ENCODE assay signal across 11 cellular contexts in genomic region chr1:167207940-167208623, GRCh38. TPM values are rescaled to one million over a fixed set of nuclear protein-coding genes. Genes with fewer than 3 reads are reported as not detected.
DNase-seq lines count a peak whose midpoint lies in the region; ATAC-seq and TF ChIP-seq lines count a peak whose summit lies in the region.
"Had no signal": no experiment of that assay in that cellular context is flagged by ENCODE, and none has a peak within 500 bp of the region (broad histone marks: within the 10 kb centered on the region; RNA-seq: fewer than 3 reads in every experiment).

No MANE protein-coding gene starts in this region.

- peaks cover 29% of the 10 kb centered on the region for H3K36me3 Mint-ChIP-seq in WTC11
- H3K36me3 Mint-ChIP-seq in activated T-helper 2 cell treated with anti-CD3 and anti-CD28 coated beads, Interferon-gamma antibody, Interleukin-2, Interleukin-4, amounts not matched to agents 10 μg/mL and 5 μg/mL and 100 μg/mL, durations not matched to agents 14 hours and 24 hours and 36 hours (ENCODE audit: low read depth): peaks cover 11% of the 10 kb centered on the region

- no peak for DNase-seq in AG10803 (ENCODE audit: low read depth)
- no peak for DNase-seq in WTC11 (ENCODE audit: low spot score)
- peak; percentile 25 for DNase-seq in germinal center (ENCODE audit: low spot score)
- DNase-seq in SW 1271 (lab: John Stamatoyannopoulos, UW): no peak
- no peak for DNase-seq in ACHN
- no peak for DNase-seq in putamen (ENCODE audit: low spot score)
- DNase-seq in activated T-helper 2 cell treated with anti-CD3 and anti-CD28 coated beads, Interferon-gamma antibody, Interleukin-2, Interleukin-4, amounts not matched to agents 10 μg/mL and 5 μg/mL and 100 μg/mL, durations not matched to agents 14 hours and 24 hours and 36 hours (ENCODE audit: low spot score): no peak
- DNase-seq: DMS153; effector memory CD8-positive, alpha-beta T cell; NCI-H187 treated with DMSO at 0.1 percent for 48 hours had no signal

- H3K4me1 Mint-ChIP-seq in WTC11: peaks cover 18% of the 10 kb centered on the region
- peaks cover 6% of the 10 kb centered on the region for H3K4me1 Mint-ChIP-seq in activated T-helper 2 cell treated with anti-CD3 and anti-CD28 coated beads, Interferon-gamma antibody, Interleukin-2, Interleukin-4, amounts not matched to agents 10 μg/mL and 5 μg/mL and 100 μg/mL, durations not matched to agents 14 hours and 24 hours and 36 hours (ENCODE audit: low read depth)

- peak; percentile 33; the same call in 1 of the 2 replicates for ATAC-seq in WTC11

- H3K9me3 Mint-ChIP-seq in WTC11: peaks cover 32% of the 10 kb centered on the region
- H3K9me3 Mint-ChIP-seq in activated T-helper 2 cell treated with anti-CD3 and anti-CD28 coated beads, Interferon-gamma antibody, Interleukin-2, Interleukin-4, amounts not matched to agents 10 μg/mL and 5 μg/mL and 100 μg/mL, durations not matched to agents 14 hours and 24 hours and 36 hours: peaks cover 26% of the 10 kb centered on the region

- no peak overlapping the region for H3K4me3 ChIP-seq in AG10803 (ENCODE audit: low read length)

- POLR2A ChIA-PET in WTC11 (lab: Charles Lee): interaction anchor here (1.0 kb wide), 1 partner anchor 12 kb away, joined by 16 read pairs; the partner anchor contains the start of gene POU2F1

- H3K27ac Mint-ChIP-seq in WTC11: no peak overlapping the region
- no peak overlapping the region for H3K27ac Mint-ChIP-seq in activated T-helper 2 cell treated with anti-CD3 and anti-CD28 coated beads, Interferon-gamma antibody, Interleukin-2, Interleukin-4, amounts not matched to agents 10 μg/mL and 5 μg/mL and 100 μg/mL, durations not matched to agents 14 hours and 24 hours and 36 hours
- H3K27ac Mint-ChIP-seq: effector memory CD8-positive, alpha-beta T cell had no signal

- TF ChIP-seq CTCF in AG10803 (conservative IDR thresholded peaks at IDR 0.05; ENCODE audit: low read length) (peak; percentile 24), GM12872 (IDR thresholded peaks at IDR 0.05; ENCODE audit: insufficient read depth, low read depth, low read length) (peak; percentile 23; the same call in 1 of the 3 replicates), WTC11 (IDR thresholded peaks at IDR 0.05) (no peak)

- CTCF ChIA-PET in WTC11 (lab: Charles Lee): interaction anchor here (0.6 to 1.2 kb wide), 28 partner anchors 10 to 298 kb away, joined by 3 to 23 read pairs (median 4); partner anchors contain the start of gene POU2F1

- in situ Hi-C loops in ACHN (cut with HindIII; ENCODE audit: low pct_ligation_motif_present, low pct_unique_long_range_greater_than_20kb, low sequenced_read_pairs): no loop called here

- intact Hi-C loops in activated T-helper 2 cell treated with anti-CD3 and anti-CD28 coated beads, Interferon-gamma antibody, Interleukin-2, Interleukin-4, amounts not matched to agents 10 μg/mL and 5 μg/mL and 100 μg/mL, durations not matched to agents 14 hours and 24 hours and 36 hours (cut with micrococcal nuclease): no loop called here

- H3K27me3 Mint-ChIP-seq in WTC11 (ENCODE audit: low read depth): no peaks in the 10 kb centered on the region
- no peaks in the 10 kb centered on the region for H3K27me3 Mint-ChIP-seq in activated T-helper 2 cell treated with anti-CD3 and anti-CD28 coated beads, Interferon-gamma antibody, Interleukin-2, Interleukin-4, amounts not matched to agents 10 μg/mL and 5 μg/mL and 100 μg/mL, durations not matched to agents 14 hours and 24 hours and 36 hours (ENCODE audit: low read depth)

- H3K4me3 Mint-ChIP-seq in WTC11: no peak overlapping the region
- no peak overlapping the region for H3K4me3 Mint-ChIP-seq in activated T-helper 2 cell treated with anti-CD3 and anti-CD28 coated beads, Interferon-gamma antibody, Interleukin-2, Interleukin-4, amounts not matched to agents 10 μg/mL and 5 μg/mL and 100 μg/mL, durations not matched to agents 14 hours and 24 hours and 36 hours (ENCODE audit: low read depth)
- H3K4me3 Mint-ChIP-seq: effector memory CD8-positive, alpha-beta T cell had no signal

TF ChIP-seq in WTC11, 78 proteins besides CTCF, POLR2A, EP300 and RAD21:
- no peak for TF ChIP-seq NFATC4 (CRISPR knock-in tag; IDR thresholded peaks at IDR 0.05)
- no peak for TF ChIP-seq SOX15 (CRISPR knock-in tag; IDR thresholded peaks at IDR 0.05)
- no peak for TF ChIP-seq CBFB (CRISPR knock-in tag; IDR thresholded peaks at IDR 0.05; ENCODE audit: low read depth)
- no peak for TF ChIP-seq SMAD3 (CRISPR knock-in tag; IDR thresholded peaks at IDR 0.05; ENCODE audit: borderline replicate concordance)
- TF ChIP-seq ZSCAN18 (CRISPR knock-in tag; IDR thresholded peaks at IDR 0.05): no peak
- TF ChIP-seq NR1H2 (CRISPR knock-in tag; IDR thresholded peaks at IDR 0.05): no peak
- TF ChIP-seq SMAD4 (CRISPR knock-in tag; IDR thresholded peaks at IDR 0.05): no peak
- no peak for TF ChIP-seq ETV6 (CRISPR knock-in tag; IDR thresholded peaks at IDR 0.05)
- TF ChIP-seq TCF7 (CRISPR knock-in tag; IDR thresholded peaks at IDR 0.05; ENCODE audit: low read depth): no peak
- no peak for TF ChIP-seq JAZF1 (CRISPR knock-in tag; IDR thresholded peaks at IDR 0.05)
- no peak for TF ChIP-seq MAX (CRISPR knock-in tag; IDR thresholded peaks at IDR 0.05)
- TF ChIP-seq ELF4 (CRISPR knock-in tag; IDR thresholded peaks at IDR 0.05; ENCODE audit: low read depth): no peak
- TF ChIP-seq SP1 (CRISPR knock-in tag; conservative IDR thresholded peaks at IDR 0.05): no peak
- no peak for TF ChIP-seq ATF1 (CRISPR knock-in tag; IDR thresholded peaks at IDR 0.05)
- TF ChIP-seq ZBTB43 (CRISPR knock-in tag; IDR thresholded peaks at IDR 0.05): no peak
- TF ChIP-seq MYBL2 (CRISPR knock-in tag; IDR thresholded peaks at IDR 0.05): no peak
- no peak for TF ChIP-seq FOXP4 (CRISPR knock-in tag; IDR thresholded peaks at IDR 0.05)
- TF ChIP-seq FOXJ3 (CRISPR knock-in tag; IDR thresholded peaks at IDR 0.05; ENCODE audit: borderline replicate concordance): no peak

RNA-seq across cellular contexts. Expression of gene POU2F1, which starts 12.6 kb away (rescaled TPM):
- total RNA-seq in WTC11 (2021): 51.0 to 55.0 TPM (median 51.3 TPM) in 3 replicates
- 21.3 and 21.9 TPM in 2 replicates for total RNA-seq in activated T-helper 2 cell treated with anti-CD3 and anti-CD28 coated beads, Interferon-gamma antibody, Interleukin-2, Interleukin-4, amounts not matched to agents 10 μg/mL and 5 μg/mL and 100 μg/mL, durations not matched to agents 14 hours and 24 hours and 36 hours
